Comparison of ENCODE assay signal across 1 cellular context in genomic region chr1:155254714-155255242, GRCh38.
TF ChIP-seq lines count a peak whose summit lies in the region.

No MANE protein-coding gene starts in this region.

TF ChIP-seq in A549, 52 proteins besides CTCF, POLR2A, EP300 and RAD21 (continued from another document):
- TF ChIP-seq REST (IDR thresholded peaks at IDR 0.05) (no peak), HES2 (IDR thresholded peaks at IDR 0.05) (no peak), NPAS2 (CRISPR knock-in tag; IDR thresholded peaks at IDR 0.05; ENCODE audit: borderline replicate concordance) (no peak), USF2 (IDR thresholded peaks at IDR 0.05) (no peak), ZC3H11A (IDR thresholded peaks at IDR 0.05) (no peak), EHMT2 (IDR thresholded peaks at IDR 0.05; ENCODE audit: low read depth) (no peak), ZFP36 (IDR thresholded peaks at IDR 0.05; ENCODE audit: borderline replicate concordance, partially characterized antibody) (no peak), FOSL2 (IDR thresholded peaks at IDR 0.05) (no peak), FOSL2 (CRISPR knock-in tag; IDR thresholded peaks at IDR 0.05) (no peak), CHD2 (IDR thresholded peaks at IDR 0.05; ENCODE audit: low read length, partially characterized antibody) (no peak), RCOR1 (IDR thresholded peaks at IDR 0.05; ENCODE audit: low read depth, low read length) (no peak)
